In genomic region chr22:23279781-23280180, GRCh38 we compare ENCODE assay signal across 1 cellular context.
A peak's percentile ranks its signal among the peaks of the same experiment; 100 is the strongest.
TF ChIP-seq lines count a peak whose summit lies in the region.

No MANE protein-coding gene starts in this region.

TF ChIP-seq in IMR-90, 13 proteins besides CTCF, POLR2A, EP300 and RAD21:
- TF ChIP-seq USF2 (IDR thresholded peaks at IDR 0.05; ENCODE audit: low read depth, low read length) = peak; percentile 16; the same call in 1 of the 2 replicates
- no peak for TF ChIP-seq FOS (IDR thresholded peaks at IDR 0.05; ENCODE audit: low read depth, low read length)
